Comparison of ENCODE assay signal across 1 cellular context in the genomic region with DNA sequence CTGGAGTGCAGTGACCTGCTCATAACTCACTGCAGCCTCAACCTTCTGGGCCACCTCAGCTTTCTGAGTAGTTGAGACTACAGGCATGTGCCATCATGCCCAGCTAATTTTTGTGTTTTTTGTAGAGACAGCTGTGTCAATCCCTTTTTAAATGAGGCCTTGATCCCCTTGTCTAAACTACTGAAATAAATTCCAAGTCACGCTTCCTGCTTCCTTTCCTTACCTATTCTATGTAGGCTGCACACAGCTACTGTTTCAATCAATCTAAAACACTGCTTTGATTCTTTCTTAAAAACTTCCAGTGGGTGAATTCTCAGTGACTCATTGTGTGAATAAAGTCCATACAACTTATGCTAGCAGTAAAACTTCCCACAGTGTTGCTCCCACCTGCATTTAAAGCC.
TF ChIP-seq lines count a peak whose summit lies in the region.

No MANE protein-coding gene starts in this region.

TF ChIP-seq in IMR-90, 13 proteins besides CTCF, POLR2A, EP300 and RAD21:
- no peak for TF ChIP-seq MAFK (IDR thresholded peaks at IDR 0.05; ENCODE audit: low read depth, low read length)
- TF ChIP-seq RCOR1 (IDR thresholded peaks at IDR 0.05; ENCODE audit: insufficient replicate concordance, low read length): no peak
- TF ChIP-seq RFX5 (IDR thresholded peaks at IDR 0.05; ENCODE audit: low read depth, low read length): no peak
TF ChIP-seq in IMR-90: peak in this region for 0.
